Comparison of ENCODE assay signal across 9 cellular contexts in the genomic region with DNA sequence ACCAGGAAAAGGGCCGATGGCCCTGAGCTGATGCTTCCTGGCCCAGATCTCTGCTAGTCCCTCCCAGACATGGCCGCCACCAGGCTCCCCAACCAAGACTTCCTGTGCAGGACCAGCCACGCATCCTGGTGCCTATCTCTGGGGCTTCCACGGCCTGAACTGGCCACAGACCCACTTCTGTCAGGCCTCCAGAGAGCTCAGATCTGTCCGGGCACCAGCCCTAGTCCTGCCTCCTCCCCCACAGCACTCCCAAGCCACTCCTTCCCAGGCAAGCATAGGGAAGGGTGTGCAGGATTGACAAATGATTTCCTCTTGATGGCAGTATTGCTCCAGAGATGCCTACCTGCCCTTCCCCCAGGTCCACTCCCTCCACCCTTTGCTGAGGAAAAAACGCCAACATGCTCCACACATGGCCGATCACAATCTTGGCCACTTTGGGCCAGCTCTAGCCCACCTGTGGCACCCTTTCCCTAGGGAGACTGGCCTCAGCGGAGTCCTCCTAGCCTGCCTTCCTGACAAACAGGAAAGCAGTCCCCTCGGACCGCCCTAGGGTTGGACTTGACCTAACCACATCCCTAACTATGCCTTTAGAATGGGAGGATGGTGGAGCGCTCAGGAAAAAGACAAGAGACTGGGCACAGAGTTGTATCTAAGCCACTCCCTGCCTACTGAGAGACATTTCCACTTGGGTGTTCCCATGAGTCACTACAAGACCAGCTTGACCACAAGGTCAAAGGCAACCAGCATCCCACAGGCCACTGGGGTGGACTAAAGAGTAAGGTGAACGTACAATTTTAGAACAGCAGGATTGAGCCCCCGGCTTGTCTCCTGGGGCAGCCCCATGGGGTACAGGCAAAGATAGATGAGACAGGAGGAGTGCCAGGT.
DNase-seq lines count a peak whose midpoint lies in the region; TF ChIP-seq lines count a peak whose summit lies in the region.
"Had no signal": no experiment of that assay in that cellular context is flagged by ENCODE, and none has a peak within 500 bp of the region (broad histone marks: within the 10 kb centered on the region; RNA-seq: fewer than 3 reads in every experiment).

No MANE protein-coding gene starts in this region.

- no peaks in the 10 kb centered on the region for H3K27me3 ChIP-seq in thyroid gland

- H3K36me3 ChIP-seq in thyroid gland = no peaks in the 10 kb centered on the region

- TF ChIP-seq POLR2A in thyroid gland (IDR thresholded peaks at IDR 0.05) = no peak

- no peaks in the 10 kb centered on the region for H3K4me1 Mint-ChIP-seq in chondrocyte (ENCODE audit: low read depth)
- H3K4me1 Mint-ChIP-seq: neural crest cell had no signal

- H3K36me3 Mint-ChIP-seq in chondrocyte (ENCODE audit: low read depth) = peaks cover 5% of the 10 kb centered on the region

- H3K27ac Mint-ChIP-seq in chondrocyte (ENCODE audit: unreplicated experiment) = no peak overlapping the region

- no peak overlapping the region for H3K4me3 Mint-ChIP-seq in chondrocyte (ENCODE audit: unreplicated experiment)
- H3K4me3 Mint-ChIP-seq: neural crest cell had no signal

- no peaks in the 10 kb centered on the region for H3K9me3 ChIP-seq in thyroid gland

- DNase-seq in H4 (ENCODE audit: low spot score) = peak; percentile 23
- peak; percentile 28 for DNase-seq in NAMALWA (ENCODE audit: low spot score)
- peak; percentile 63 to 67 for DNase-seq in activated T-cell treated with anti-CD3 and anti-CD28 coated beads, Interleukin-2, amount 50 U/mL, for 48 hours
- peak; percentile 57 for DNase-seq in inferior parietal cortex (ENCODE audit: extremely low spot score)
- DNase-seq in thyroid gland = peak; percentile 3 to 61
- DNase-seq in chondrocyte (ENCODE audit: low spot score) = no peak
- DNase-seq in dermis blood vessel endothelial cell = no peak

- TF ChIP-seq CTCF in GM12875 (IDR thresholded peaks at IDR 0.05; ENCODE audit: borderline replicate concordance, insufficient read depth, low read depth, low read length) (peak; percentile 33; the same call in 1 of the 2 replicates), thyroid gland (IDR thresholded peaks at IDR 0.05) (peak in 4 of 6 experiments; percentile 42 to 91 (median 86)), chondrocyte (IDR thresholded peaks at IDR 0.05) (no peak)

- H3K9me3 Mint-ChIP-seq in chondrocyte (ENCODE audit: low read depth) = peaks cover 39% of the 10 kb centered on the region

- intact Hi-C loops in thyroid gland (cut with DNase I) = no loop called here

- peak overlapping the region; percentile 7 to 64 (median 59) for H3K27ac ChIP-seq in thyroid gland

- no peaks in the 10 kb centered on the region for H3K27me3 Mint-ChIP-seq in chondrocyte (ENCODE audit: low read depth)

- H3K4me1 ChIP-seq in thyroid gland = peaks cover 0 to 10% of the 10 kb centered on the region in 2 donors

- H3K4me3 ChIP-seq in GM12875 (ENCODE audit: low read depth, low read length) (peak overlapping the region; percentile 6), thyroid gland (replicated peaks in 1 of 3) (peak overlapping the region in 1 of 3 donors; percentile 14)

- WGBS in thyroid gland, 2 donors = 64 to 69% methylated on average over 4 to 11 of the region's 13 CpGs

Comparison
In these comparisons a context has a peak if more than half of its experiments do, and no peak if none do; other contexts are left out.
1. DNase-seq: peak in H4 (single experiment), NAMALWA (single experiment), activated T-cell treated with anti-CD3 and anti-CD28 coated beads, Interleukin-2, amount 50 U/mL, for 48 hours (2 of 2), inferior parietal cortex (single experiment) and thyroid gland (2 of 2); none in chondrocyte (single experiment) and dermis blood vessel endothelial cell (single experiment).